Comparison of ENCODE assay signal across 1 cellular context in genomic region chr17:42519546-42520444, GRCh38.
TF ChIP-seq lines count a peak whose summit lies in the region.

No MANE protein-coding gene starts in this region.

TF ChIP-seq in HepG2, 621 proteins besides CTCF, POLR2A, EP300 and RAD21 (continued from another document and continues in another):
- TF ChIP-seq MAX (IDR thresholded peaks at IDR 0.05) = peak; percentile 55; the same call in 1 of the 2 replicates
- 0 out of 2 replicates have a peak, but pooled peaks have one; percentile 42 for TF ChIP-seq POLR2G (IDR thresholded peaks at IDR 0.05; ENCODE audit: low read depth, low read length)
- 0 out of 2 replicates have a peak, but pooled peaks have one; percentile 32 for TF ChIP-seq GTF3A (CRISPR knock-in tag; conservative IDR thresholded peaks at IDR 0.05)
- TF ChIP-seq HINFP (CRISPR knock-in tag; IDR thresholded peaks at IDR 0.05; ENCODE audit: low read depth) = 0 out of 2 replicates have a peak, but pooled peaks have one; percentile 20
- TF ChIP-seq, protein P1, sequence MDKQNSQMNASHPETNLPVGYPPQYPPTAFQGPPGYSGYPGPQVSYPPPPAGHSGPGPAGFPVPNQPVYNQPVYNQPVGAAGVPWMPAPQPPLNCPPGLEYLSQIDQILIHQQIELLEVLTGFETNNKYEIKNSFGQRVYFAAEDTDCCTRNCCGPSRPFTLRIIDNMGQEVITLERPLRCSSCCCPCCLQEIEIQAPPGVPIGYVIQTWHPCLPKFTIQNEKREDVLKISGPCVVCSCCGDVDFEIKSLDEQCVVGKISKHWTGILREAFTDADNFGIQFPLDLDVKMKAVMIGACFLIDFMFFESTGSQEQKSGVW (CRISPR knock-in tag; IDR thresholded peaks at IDR 0.05; ENCODE audit: borderline replicate concordance) = no peak
- 0 out of 2 replicates have a peak, but pooled peaks have one; percentile 29 for TF ChIP-seq ISL2 (CRISPR knock-in tag; IDR thresholded peaks at IDR 0.05)
- 0 out of 2 replicates have a peak, but pooled peaks have one; percentile 52 for TF ChIP-seq PHF21A (CRISPR knock-in tag; IDR thresholded peaks at IDR 0.05)
- TF ChIP-seq SRF (IDR thresholded peaks at IDR 0.05; ENCODE audit: low read depth, low read length) = peak; percentile 96
- no peak for TF ChIP-seq PCBP1 (IDR thresholded peaks at IDR 0.05; ENCODE audit: borderline replicate concordance, low read depth, low read length)
- peak; percentile 37; the same call in 1 of the 2 replicates for TF ChIP-seq ZNF792 (CRISPR knock-in tag; IDR thresholded peaks at IDR 0.05)
- TF ChIP-seq, protein P2, sequence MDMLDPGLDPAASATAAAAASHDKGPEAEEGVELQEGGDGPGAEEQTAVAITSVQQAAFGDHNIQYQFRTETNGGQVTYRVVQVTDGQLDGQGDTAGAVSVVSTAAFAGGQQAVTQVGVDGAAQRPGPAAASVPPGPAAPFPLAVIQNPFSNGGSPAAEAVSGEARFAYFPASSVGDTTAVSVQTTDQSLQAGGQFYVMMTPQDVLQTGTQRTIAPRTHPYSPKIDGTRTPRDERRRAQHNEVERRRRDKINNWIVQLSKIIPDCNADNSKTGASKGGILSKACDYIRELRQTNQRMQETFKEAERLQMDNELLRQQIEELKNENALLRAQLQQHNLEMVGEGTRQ (IDR thresholded peaks at IDR 0.05; ENCODE audit: low read depth, low read length) = peak; percentile 58; the same call in 1 of the 2 replicates
- TF ChIP-seq, protein P2 (CRISPR knock-in tag; IDR thresholded peaks at IDR 0.05; ENCODE audit: borderline replicate concordance) = peak; percentile 69
- peak; percentile 39; the same call in 1 of the 2 replicates for TF ChIP-seq SOX13 (IDR thresholded peaks at IDR 0.05)
- peak in 1 of 2 experiments; percentile 47; a peak in 2 of 4 replicates for TF ChIP-seq SOX13 (CRISPR knock-in tag; conservative IDR thresholded peaks at IDR 0.05 in 1 of 2, IDR thresholded peaks at IDR 0.05 in 1 of 2)
- TF ChIP-seq JUN (CRISPR knock-in tag; IDR thresholded peaks at IDR 0.05) = 0 out of 2 replicates have a peak, but pooled peaks have one; percentile 38
- TF ChIP-seq, protein P3, sequence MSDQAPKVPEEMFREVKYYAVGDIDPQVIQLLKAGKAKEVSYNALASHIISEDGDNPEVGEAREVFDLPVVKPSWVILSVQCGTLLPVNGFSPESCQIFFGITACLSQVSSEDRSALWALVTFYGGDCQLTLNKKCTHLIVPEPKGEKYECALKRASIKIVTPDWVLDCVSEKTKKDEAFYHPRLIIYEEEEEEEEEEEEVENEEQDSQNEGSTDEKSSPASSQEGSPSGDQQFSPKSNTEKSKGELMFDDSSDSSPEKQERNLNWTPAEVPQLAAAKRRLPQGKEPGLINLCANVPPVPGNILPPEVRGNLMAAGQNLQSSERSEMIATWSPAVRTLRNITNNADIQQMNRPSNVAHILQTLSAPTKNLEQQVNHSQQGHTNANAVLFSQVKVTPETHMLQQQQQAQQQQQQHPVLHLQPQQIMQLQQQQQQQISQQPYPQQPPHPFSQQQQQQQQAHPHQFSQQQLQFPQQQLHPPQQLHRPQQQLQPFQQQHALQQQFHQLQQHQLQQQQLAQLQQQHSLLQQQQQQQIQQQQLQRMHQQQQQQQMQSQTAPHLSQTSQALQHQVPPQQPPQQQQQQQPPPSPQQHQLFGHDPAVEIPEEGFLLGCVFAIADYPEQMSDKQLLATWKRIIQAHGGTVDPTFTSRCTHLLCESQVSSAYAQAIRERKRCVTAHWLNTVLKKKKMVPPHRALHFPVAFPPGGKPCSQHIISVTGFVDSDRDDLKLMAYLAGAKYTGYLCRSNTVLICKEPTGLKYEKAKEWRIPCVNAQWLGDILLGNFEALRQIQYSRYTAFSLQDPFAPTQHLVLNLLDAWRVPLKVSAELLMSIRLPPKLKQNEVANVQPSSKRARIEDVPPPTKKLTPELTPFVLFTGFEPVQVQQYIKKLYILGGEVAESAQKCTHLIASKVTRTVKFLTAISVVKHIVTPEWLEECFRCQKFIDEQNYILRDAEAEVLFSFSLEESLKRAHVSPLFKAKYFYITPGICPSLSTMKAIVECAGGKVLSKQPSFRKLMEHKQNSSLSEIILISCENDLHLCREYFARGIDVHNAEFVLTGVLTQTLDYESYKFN (CRISPR knock-in tag; conservative IDR thresholded peaks at IDR 0.05) = peak; percentile 31
- TF ChIP-seq GLI4 (CRISPR knock-in tag; IDR thresholded peaks at IDR 0.05; ENCODE audit: borderline replicate concordance) = peak; percentile 64; the same call in 1 of the 2 replicates
- peak; percentile 61; the same call in 1 of the 2 replicates for TF ChIP-seq SAP130 (CRISPR knock-in tag; IDR thresholded peaks at IDR 0.05; ENCODE audit: low read depth)
- TF ChIP-seq ARID5B (CRISPR knock-in tag; IDR thresholded peaks at IDR 0.05) = peak; percentile 56; the same call in 1 of the 2 replicates
- TF ChIP-seq MAFK (conservative IDR thresholded peaks at IDR 0.05 in 1 of 2, IDR thresholded peaks at IDR 0.05 in 1 of 2; ENCODE audit: low read length in 2 of 2) = 0 out of 4 replicates have a peak, but pooled peaks of 1 of the 2 experiments have one; percentile 23
- TF ChIP-seq, protein P4, sequence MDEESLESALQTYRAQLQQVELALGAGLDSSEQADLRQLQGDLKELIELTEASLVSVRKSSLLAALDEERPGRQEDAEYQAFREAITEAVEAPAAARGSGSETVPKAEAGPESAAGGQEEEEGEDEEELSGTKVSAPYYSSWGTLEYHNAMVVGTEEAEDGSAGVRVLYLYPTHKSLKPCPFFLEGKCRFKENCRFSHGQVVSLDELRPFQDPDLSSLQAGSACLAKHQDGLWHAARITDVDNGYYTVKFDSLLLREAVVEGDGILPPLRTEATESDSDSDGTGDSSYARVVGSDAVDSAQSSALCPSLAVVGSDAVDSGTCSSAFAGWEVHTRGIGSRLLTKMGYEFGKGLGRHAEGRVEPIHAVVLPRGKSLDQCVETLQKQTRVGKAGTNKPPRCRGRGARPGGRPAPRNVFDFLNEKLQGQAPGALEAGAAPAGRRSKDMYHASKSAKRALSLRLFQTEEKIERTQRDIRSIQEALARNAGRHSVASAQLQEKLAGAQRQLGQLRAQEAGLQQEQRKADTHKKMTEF (CRISPR knock-in tag; IDR thresholded peaks at IDR 0.05) = no peak
- peak; percentile 39; the same call in 1 of the 2 replicates for TF ChIP-seq YEATS4 (CRISPR knock-in tag; IDR thresholded peaks at IDR 0.05; ENCODE audit: borderline replicate concordance)
- peak; percentile 20; the same call in 1 of the 2 replicates for TF ChIP-seq ZC3H4 (CRISPR knock-in tag; IDR thresholded peaks at IDR 0.05; ENCODE audit: borderline replicate concordance)
- TF ChIP-seq ZSCAN31 (CRISPR knock-in tag; IDR thresholded peaks at IDR 0.05; ENCODE audit: low read depth) = 0 out of 2 replicates have a peak, but pooled peaks have one; percentile 28
- TF ChIP-seq ELF4 (CRISPR knock-in tag; IDR thresholded peaks at IDR 0.05; ENCODE audit: borderline replicate concordance) = no peak
- peak; percentile 18; the same call in 1 of the 2 replicates for TF ChIP-seq ZBTB7B (CRISPR knock-in tag; IDR thresholded peaks at IDR 0.05)
- peak; percentile 13; the same call in 1 of the 2 replicates for TF ChIP-seq PITX1 (CRISPR knock-in tag; IDR thresholded peaks at IDR 0.05)
- TF ChIP-seq NR2F2 (IDR thresholded peaks at IDR 0.05; ENCODE audit: borderline replicate concordance, low read depth) = peak; percentile 32; the same call in 1 of the 2 replicates
- peak; percentile 67 for TF ChIP-seq ELF3 (CRISPR knock-in tag; IDR thresholded peaks at IDR 0.05)
- TF ChIP-seq, protein P5, sequence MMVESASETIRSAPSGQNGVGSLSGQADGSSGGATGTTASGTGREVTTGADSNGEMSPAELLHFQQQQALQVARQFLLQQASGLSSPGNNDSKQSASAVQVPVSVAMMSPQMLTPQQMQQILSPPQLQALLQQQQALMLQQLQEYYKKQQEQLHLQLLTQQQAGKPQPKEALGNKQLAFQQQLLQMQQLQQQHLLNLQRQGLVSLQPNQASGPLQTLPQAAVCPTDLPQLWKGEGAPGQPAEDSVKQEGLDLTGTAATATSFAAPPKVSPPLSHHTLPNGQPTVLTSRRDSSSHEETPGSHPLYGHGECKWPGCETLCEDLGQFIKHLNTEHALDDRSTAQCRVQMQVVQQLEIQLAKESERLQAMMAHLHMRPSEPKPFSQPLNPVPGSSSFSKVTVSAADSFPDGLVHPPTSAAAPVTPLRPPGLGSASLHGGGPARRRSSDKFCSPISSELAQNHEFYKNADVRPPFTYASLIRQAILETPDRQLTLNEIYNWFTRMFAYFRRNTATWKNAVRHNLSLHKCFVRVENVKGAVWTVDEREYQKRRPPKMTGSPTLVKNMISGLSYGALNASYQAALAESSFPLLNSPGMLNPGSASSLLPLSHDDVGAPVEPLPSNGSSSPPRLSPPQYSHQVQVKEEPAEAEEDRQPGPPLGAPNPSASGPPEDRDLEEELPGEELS (CRISPR knock-in tag; IDR thresholded peaks at IDR 0.05) = 0 out of 2 replicates have a peak, but pooled peaks have one; percentile 11
- TF ChIP-seq MAZ (IDR thresholded peaks at IDR 0.05; ENCODE audit: borderline replicate concordance, low read depth, low read length) = 0 out of 2 replicates have a peak, but pooled peaks have one; percentile 8
- TF ChIP-seq MAZ (CRISPR knock-in tag; IDR thresholded peaks at IDR 0.05; ENCODE audit: low read depth) = no peak
- TF ChIP-seq, protein P6, sequence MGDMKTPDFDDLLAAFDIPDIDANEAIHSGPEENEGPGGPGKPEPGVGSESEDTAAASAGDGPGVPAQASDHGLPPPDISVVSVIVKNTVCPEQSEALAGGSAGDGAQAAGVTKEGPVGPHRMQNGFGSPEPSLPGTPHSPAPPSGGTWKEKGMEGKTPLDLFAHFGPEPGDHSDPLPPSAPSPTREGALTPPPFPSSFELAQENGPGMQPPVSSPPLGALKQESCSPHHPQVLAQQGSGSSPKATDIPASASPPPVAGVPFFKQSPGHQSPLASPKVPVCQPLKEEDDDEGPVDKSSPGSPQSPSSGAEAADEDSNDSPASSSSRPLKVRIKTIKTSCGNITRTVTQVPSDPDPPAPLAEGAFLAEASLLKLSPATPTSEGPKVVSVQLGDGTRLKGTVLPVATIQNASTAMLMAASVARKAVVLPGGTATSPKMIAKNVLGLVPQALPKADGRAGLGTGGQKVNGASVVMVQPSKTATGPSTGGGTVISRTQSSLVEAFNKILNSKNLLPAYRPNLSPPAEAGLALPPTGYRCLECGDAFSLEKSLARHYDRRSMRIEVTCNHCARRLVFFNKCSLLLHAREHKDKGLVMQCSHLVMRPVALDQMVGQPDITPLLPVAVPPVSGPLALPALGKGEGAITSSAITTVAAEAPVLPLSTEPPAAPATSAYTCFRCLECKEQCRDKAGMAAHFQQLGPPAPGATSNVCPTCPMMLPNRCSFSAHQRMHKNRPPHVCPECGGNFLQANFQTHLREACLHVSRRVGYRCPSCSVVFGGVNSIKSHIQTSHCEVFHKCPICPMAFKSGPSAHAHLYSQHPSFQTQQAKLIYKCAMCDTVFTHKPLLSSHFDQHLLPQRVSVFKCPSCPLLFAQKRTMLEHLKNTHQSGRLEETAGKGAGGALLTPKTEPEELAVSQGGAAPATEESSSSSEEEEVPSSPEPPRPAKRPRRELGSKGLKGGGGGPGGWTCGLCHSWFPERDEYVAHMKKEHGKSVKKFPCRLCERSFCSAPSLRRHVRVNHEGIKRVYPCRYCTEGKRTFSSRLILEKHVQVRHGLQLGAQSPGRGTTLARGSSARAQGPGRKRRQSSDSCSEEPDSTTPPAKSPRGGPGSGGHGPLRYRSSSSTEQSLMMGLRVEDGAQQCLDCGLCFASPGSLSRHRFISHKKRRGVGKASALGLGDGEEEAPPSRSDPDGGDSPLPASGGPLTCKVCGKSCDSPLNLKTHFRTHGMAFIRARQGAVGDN (CRISPR knock-in tag; IDR thresholded peaks at IDR 0.05) = peak; percentile 85
